21 cellular contexts compared by ENCODE assay signal in the genomic region with DNA sequence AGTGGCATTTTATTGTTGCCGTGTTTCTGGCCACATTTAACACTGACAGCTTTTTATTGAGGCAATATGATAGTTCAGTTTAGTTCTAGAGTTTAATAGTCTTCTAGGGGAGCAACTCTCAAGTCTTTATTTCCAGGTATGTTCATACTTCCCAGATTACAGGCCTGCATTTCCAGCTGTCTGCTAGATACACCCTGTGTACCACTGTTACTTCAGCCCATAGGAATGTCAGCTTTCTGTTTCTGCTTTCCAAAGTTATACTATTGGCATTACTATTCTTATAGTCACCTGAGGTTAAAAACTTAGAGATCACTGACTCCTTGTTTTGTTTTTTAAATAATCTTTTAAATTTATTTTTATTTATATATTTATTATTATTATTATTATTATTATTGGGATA. TPM values are rescaled to one million over a fixed set of nuclear protein-coding genes. Genes with fewer than 3 reads are reported as not detected.
A peak's percentile ranks its signal among the peaks of the same experiment; 100 is the strongest.
DNase-seq lines count a peak whose midpoint lies in the region; ATAC-seq and TF ChIP-seq lines count a peak whose summit lies in the region.
"Had no signal": no experiment of that assay in that cellular context is flagged by ENCODE, and none has a peak within 500 bp of the region (broad histone marks: within the 10 kb centered on the region; RNA-seq: fewer than 3 reads in every experiment).

No MANE protein-coding gene starts in this region.

- no peak overlapping the region for H3K4me3 Mint-ChIP-seq in activated CD4-positive, alpha-beta T cell treated with anti-CD3 and anti-CD28 coated beads, Interleukin-2, amount 10 ng/mL, durations not matched to agents 24 days and 14 days
- peak overlapping the region; percentile 4 for H3K4me3 Mint-ChIP-seq in central memory CD8-positive, alpha-beta T cell
- H3K4me3 Mint-ChIP-seq: H9; natural killer cell; stimulated activated naive CD8-positive, alpha-beta T cell treated with anti-CD3 and anti-CD28 coated beads, Interleukin-15, amount 100 ng/mL, for 72 hours had no signal

- no peak for ATAC-seq in central memory CD8-positive, alpha-beta T cell (replicated peaks; ENCODE audit: extremely low read depth, poor library complexity, severe bottlenecking)
- peak; percentile 37 for ATAC-seq in upper lobe of right lung
- ATAC-seq in GM19397 (IDR thresholded peaks at IDR 0.05; ENCODE audit: unreplicated experiment), result no peak
- no peak for ATAC-seq in GM21717 (IDR thresholded peaks at IDR 0.05; ENCODE audit: unreplicated experiment)
- ATAC-seq: heart right ventricle; natural killer cell; stimulated activated naive CD8-positive, alpha-beta T cell treated with anti-CD3 and anti-CD28 coated beads, Interleukin-15, amount 100 ng/mL, for 72 hours had no signal

- H3K4me3 ChIP-seq in upper lobe of right lung, result no peak overlapping the region
- H3K4me3 ChIP-seq: BLaER1 treated with 17β-estradiol and CSF1 and Interleukin-3, amounts not matched to agents 10 nM and 100 nM; cardiac muscle cell; heart right ventricle; lung had no signal

- no peaks in the 10 kb centered on the region for H3K27me3 ChIP-seq in upper lobe of right lung
- H3K27me3 ChIP-seq: BLaER1 treated with 17β-estradiol and CSF1 and Interleukin-3, amounts not matched to agents 10 nM and 100 nM; cardiac muscle cell; heart right ventricle had no signal

- no peak for TF ChIP-seq CTCF in upper lobe of right lung (IDR thresholded peaks at IDR 0.05)

- H3K36me3 Mint-ChIP-seq in activated CD4-positive, alpha-beta T cell treated with anti-CD3 and anti-CD28 coated beads, Interleukin-2, amount 10 ng/mL, durations not matched to agents 24 days and 14 days (ENCODE audit: low read depth), result peaks cover 62% of the 10 kb centered on the region
- peaks cover 54% of the 10 kb centered on the region for H3K36me3 Mint-ChIP-seq in central memory CD8-positive, alpha-beta T cell (ENCODE audit: insufficient read depth)

- peaks cover 18% of the 10 kb centered on the region for H3K4me1 ChIP-seq in upper lobe of right lung

- H3K9me3 ChIP-seq in upper lobe of right lung, result no peaks in the 10 kb centered on the region
- H3K9me3 ChIP-seq: heart right ventricle had no signal

- peaks cover 48% of the 10 kb centered on the region for H3K36me3 ChIP-seq in upper lobe of right lung

- intact Hi-C loops in activated CD4-positive, alpha-beta T cell treated with anti-CD3 and anti-CD28 coated beads, Interleukin-2, amount 10 ng/mL, durations not matched to agents 24 days and 14 days (cut with micrococcal nuclease), result no loop called here
- intact Hi-C loops in upper lobe of right lung (cut with DNase I), result no loop called here

- peaks cover 24% of the 10 kb centered on the region for H3K4me1 Mint-ChIP-seq in activated CD4-positive, alpha-beta T cell treated with anti-CD3 and anti-CD28 coated beads, Interleukin-2, amount 10 ng/mL, durations not matched to agents 24 days and 14 days
- H3K4me1 Mint-ChIP-seq in central memory CD8-positive, alpha-beta T cell, result peaks cover 43% of the 10 kb centered on the region

- H3K27ac Mint-ChIP-seq in activated CD4-positive, alpha-beta T cell treated with anti-CD3 and anti-CD28 coated beads, Interleukin-2, amount 10 ng/mL, durations not matched to agents 24 days and 14 days, result peak overlapping the region; percentile 47
- H3K27ac Mint-ChIP-seq in central memory CD8-positive, alpha-beta T cell (ENCODE audit: low read depth), result no peak overlapping the region
- H3K27ac Mint-ChIP-seq: activated T-helper 2 cell treated with anti-CD3 and anti-CD28 coated beads, Interferon-gamma antibody, Interleukin-2, Interleukin-4, amounts not matched to agents 10 μg/mL and 5 μg/mL and 100 μg/mL, durations not matched to agents 14 hours and 24 hours and 36 hours; natural killer cell; stimulated activated naive CD8-positive, alpha-beta T cell treated with anti-CD3 and anti-CD28 coated beads, Interleukin-15, amount 100 ng/mL, for 72 hours had no signal

- DNase-seq in activated CD4-positive, alpha-beta T cell treated with anti-CD3 and anti-CD28 coated beads, Interleukin-2, amount 10 ng/mL, durations not matched to agents 24 days and 14 days, result no peak
- DNase-seq in activated CD4-positive, alpha-beta T cell treated with anti-CD3 and anti-CD28 coated beads for 1 hour, result no peak
- no peak for DNase-seq in central memory CD8-positive, alpha-beta T cell (ENCODE audit: low spot score in 2 of 2)
- peak; percentile 54 for DNase-seq in iris pigment epithelial cell (ENCODE audit: low read depth)
- DNase-seq in upper lobe of right lung, result no peak
- DNase-seq in NCI-H187 (lab: John Stamatoyannopoulos, UW), result no peak
- DNase-seq: 8988T; H9; heart right ventricle; natural killer cell; NCI-H2029 treated with DMSO at 0.1 percent for 48 hours; NCI-H446 treated with DMSO at 0.1 percent for 48 hours; stimulated activated CD4-positive, alpha-beta T cell treated with anti-CD3 and anti-CD28 coated beads, Interleukin-2, amount 100 ng/mL, for 48 hours; stimulated activated naive CD8-positive, alpha-beta T cell treated with anti-CD3 and anti-CD28 coated beads, Interleukin-15, amount 100 ng/mL, for 72 hours; T1000 had no signal

- H3K27ac ChIP-seq in upper lobe of right lung, result no peak overlapping the region
- H3K27ac ChIP-seq: BLaER1 treated with 17β-estradiol and CSF1 and Interleukin-3, amounts not matched to agents 10 nM and 100 nM; cardiac muscle cell had no signal

- H3K27me3 Mint-ChIP-seq in activated CD4-positive, alpha-beta T cell treated with anti-CD3 and anti-CD28 coated beads, Interleukin-2, amount 10 ng/mL, durations not matched to agents 24 days and 14 days, result no peaks in the 10 kb centered on the region
- H3K27me3 Mint-ChIP-seq in central memory CD8-positive, alpha-beta T cell, result no peaks in the 10 kb centered on the region
- H3K27me3 Mint-ChIP-seq: stimulated activated naive CD8-positive, alpha-beta T cell treated with anti-CD3 and anti-CD28 coated beads, Interleukin-15, amount 100 ng/mL, for 72 hours had no signal

- peaks cover 5% of the 10 kb centered on the region for H3K9me3 Mint-ChIP-seq in activated CD4-positive, alpha-beta T cell treated with anti-CD3 and anti-CD28 coated beads, Interleukin-2, amount 10 ng/mL, durations not matched to agents 24 days and 14 days
- no peaks in the 10 kb centered on the region for H3K9me3 Mint-ChIP-seq in central memory CD8-positive, alpha-beta T cell
- H3K9me3 Mint-ChIP-seq: activated T-helper 2 cell treated with anti-CD3 and anti-CD28 coated beads, Interferon-gamma antibody, Interleukin-2, Interleukin-4, amounts not matched to agents 10 μg/mL and 5 μg/mL and 100 μg/mL, durations not matched to agents 14 hours and 24 hours and 36 hours; H9; natural killer cell; stimulated activated naive CD8-positive, alpha-beta T cell treated with anti-CD3 and anti-CD28 coated beads, Interleukin-15, amount 100 ng/mL, for 72 hours had no signal

RNA-seq across cellular contexts. Expression of a gene that starts 7.6 kb away (rescaled TPM):
- 58.1 and 61.2 TPM in 2 replicates for total RNA-seq in activated CD4-positive, alpha-beta T cell treated with anti-CD3 and anti-CD28 coated beads, Interleukin-2, amount 10 ng/mL, durations not matched to agents 24 days and 14 days
- 56.0 TPM for total RNA-seq in upper lobe of right lung

RNA-seq across cellular contexts. Expression of a gene that starts 51.1 kb away (rescaled TPM):
- 13.3 and 16.0 TPM in 2 replicates for total RNA-seq in activated CD4-positive, alpha-beta T cell treated with anti-CD3 and anti-CD28 coated beads, Interleukin-2, amount 10 ng/mL, durations not matched to agents 24 days and 14 days
- 12.9 TPM for total RNA-seq in upper lobe of right lung
